16 cellular contexts compared by ENCODE assay signal in genomic region chr17:57561072-57561861, GRCh38.
DNase-seq lines count a peak whose midpoint lies in the region; ATAC-seq, FAIRE-seq and TF ChIP-seq lines count a peak whose summit lies in the region.
"Had no signal": no experiment of that assay in that cellular context is flagged by ENCODE, and none has a peak within 500 bp of the region (broad histone marks: within the 10 kb centered on the region; RNA-seq: fewer than 3 reads in every experiment).

No MANE protein-coding gene starts in this region.

- H3K36me3 ChIP-seq in KOPT-K1 (ENCODE audit: insufficient read depth, low read length) = peaks cover 100% of the 10 kb centered on the region

- no peaks in the 10 kb centered on the region for H3K9me3 Mint-ChIP-seq in activated CD8-positive, alpha-beta T cell treated with anti-CD3 and anti-CD28 coated beads for 36 hours
- no peaks in the 10 kb centered on the region for H3K9me3 Mint-ChIP-seq in nephron progenitor cell

- H3K27ac Mint-ChIP-seq in activated CD8-positive, alpha-beta T cell treated with anti-CD3 and anti-CD28 coated beads for 36 hours = peak overlapping the region; percentile 35
- H3K27ac Mint-ChIP-seq in nephron progenitor cell = peak overlapping the region; percentile 93

- no peaks in the 10 kb centered on the region for H3K27me3 Mint-ChIP-seq in activated CD8-positive, alpha-beta T cell treated with anti-CD3 and anti-CD28 coated beads for 36 hours
- no peaks in the 10 kb centered on the region for H3K27me3 Mint-ChIP-seq in nephron progenitor cell (ENCODE audit: low read depth, poor library complexity)

- peak overlapping the region; percentile 99 for H3K27ac ChIP-seq in KOPT-K1 (ENCODE audit: low read depth, low read length, poor library complexity, severe bottlenecking)

- peak; percentile 13 for ATAC-seq in activated CD8-positive, alpha-beta T cell treated with anti-CD3 and anti-CD28 coated beads for 36 hours
- ATAC-seq in GM18858 (IDR thresholded peaks at IDR 0.05; ENCODE audit: unreplicated experiment) = no peak
- ATAC-seq: Panc1 had no signal

- DNase-seq in NCI-H2196 (lab: John Stamatoyannopoulos, UW; ENCODE audit: unreplicated experiment) (peak; percentile 12), NCI-H2196 treated with DMSO at 0.1 percent for 48 hours (lab: John Stamatoyannopoulos, UW; ENCODE audit: unreplicated experiment) (no peak), nephron progenitor cell (no peak), RCC 7860 (ENCODE audit: low spot score) (no peak), DMS 273 (lab: John Stamatoyannopoulos, UW; ENCODE audit: unreplicated experiment) (no peak)
- DNase-seq in activated CD8-positive, alpha-beta T cell treated with anti-CD3 and anti-CD28 coated beads for 36 hours = peak; percentile 9
- DNase-seq: activated CD4-positive, alpha-beta T cell treated with anti-CD3 and anti-CD28 coated beads, Interleukin-2, amount 50 U/mL, for 48 hours; activated effector memory CD4-positive, alpha-beta T cell treated with Interleukin-2 at 50 U/mL for 16 hours; effector CD8-positive, alpha-beta T cell; GOT3; mammary epithelial cell; NCI-H2171 had no signal

- TF ChIP-seq CTCF in activated CD8-positive, alpha-beta T cell treated with anti-CD3 and anti-CD28 coated beads for 36 hours (IDR thresholded peaks at IDR 0.05) = no peak
- no peak for TF ChIP-seq CTCF in nephron progenitor cell (IDR thresholded peaks at IDR 0.05)

- POLR2A ChIA-PET in activated CD8-positive, alpha-beta T cell treated with anti-CD3 and anti-CD28 coated beads for 36 hours (lab: Charles Lee) = no interaction called here

- intact Hi-C loops in activated CD8-positive, alpha-beta T cell treated with anti-CD3 and anti-CD28 coated beads for 36 hours (cut with micrococcal nuclease) = no loop called here

- no peak for FAIRE-seq in RCC 7860 (lab: Jason Lieb, UNC)
- FAIRE-seq: D721Med had no signal

- H3K4me3 Mint-ChIP-seq in activated CD8-positive, alpha-beta T cell treated with anti-CD3 and anti-CD28 coated beads for 36 hours = no peak overlapping the region
- H3K4me3 Mint-ChIP-seq in nephron progenitor cell = peak overlapping the region; percentile 28

- no peaks in the 10 kb centered on the region for H3K9me3 ChIP-seq in KOPT-K1 (ENCODE audit: insufficient read depth, low read length, poor library complexity, severe bottlenecking)

- CTCF ChIA-PET in activated CD8-positive, alpha-beta T cell treated with anti-CD3 and anti-CD28 coated beads for 36 hours (lab: Charles Lee) = interaction anchor here (0.6 to 0.8 kb wide), 2 partner anchors 8 to 37 kb away, joined by 3 to 4 read pairs; no protein-coding TSS in a partner anchor

- peaks cover 11% of the 10 kb centered on the region for H3K4me1 Mint-ChIP-seq in activated CD8-positive, alpha-beta T cell treated with anti-CD3 and anti-CD28 coated beads for 36 hours (ENCODE audit: low read depth)
- peaks cover 95% of the 10 kb centered on the region for H3K4me1 Mint-ChIP-seq in nephron progenitor cell

- peaks cover 1% of the 10 kb centered on the region for H3K36me3 Mint-ChIP-seq in activated CD8-positive, alpha-beta T cell treated with anti-CD3 and anti-CD28 coated beads for 36 hours (ENCODE audit: low read depth)
- H3K36me3 Mint-ChIP-seq in nephron progenitor cell (ENCODE audit: low read depth) = peaks cover 33% of the 10 kb centered on the region

Comparison
In these comparisons a context has a peak if more than half of its experiments do, and no peak if none do; other contexts are left out.
1. DNase-seq: peak in NCI-H2196 (single experiment) and activated CD8-positive, alpha-beta T cell treated with anti-CD3 and anti-CD28 coated beads for 36 hours (single experiment); none in NCI-H2196 treated with DMSO at 0.1 percent for 48 hours (single experiment), nephron progenitor cell (single experiment), RCC 7860 (single experiment) and DMS 273 (single experiment).